ENCODE assay signal across 16 cellular contexts in the genomic region with DNA sequence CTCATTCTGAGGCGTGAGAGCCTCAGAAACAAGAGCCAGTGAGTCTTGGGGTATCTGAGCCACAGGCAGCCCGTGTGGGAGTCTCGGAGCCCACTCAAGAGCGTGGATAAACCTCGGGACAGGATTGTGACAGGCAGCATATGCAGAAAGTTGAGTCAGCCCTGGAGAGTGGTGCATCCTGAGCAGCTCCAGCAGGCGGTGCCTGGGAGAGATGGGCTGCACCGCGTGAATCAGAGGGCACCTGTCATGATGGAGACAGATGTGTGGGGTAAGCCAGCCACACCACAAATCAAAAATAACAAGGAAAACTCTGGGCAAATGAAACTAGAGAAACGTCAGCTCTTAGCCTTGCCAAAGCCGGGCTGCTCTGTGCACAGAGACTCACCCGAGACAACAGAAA. TPM values are rescaled to one million over a fixed set of nuclear protein-coding genes. Genes with fewer than 3 reads are reported as not detected.
DNase-seq lines count a peak whose midpoint lies in the region; ATAC-seq and TF ChIP-seq lines count a peak whose summit lies in the region.
"Had no signal": no experiment of that assay in that cellular context is flagged by ENCODE, and none has a peak within 500 bp of the region (broad histone marks: within the 10 kb centered on the region; RNA-seq: fewer than 3 reads in every experiment).

No MANE protein-coding gene starts in this region.

- CTCF ChIA-PET in activated CD8-positive, alpha-beta memory T cell treated with anti-CD3 and anti-CD28 coated beads, Interleukin-2, amount 10 ng/mL, durations not matched to agents 7 days and 5 days (lab: Charles Lee): no interaction called here

- no peak overlapping the region for H3K9ac ChIP-seq in H9 (ENCODE audit: extremely low read depth, insufficient read length, low read length)
- H3K9ac ChIP-seq: BLaER1 had no signal

- H3K56ac ChIP-seq in H9 (ENCODE audit: insufficient read length, low read depth, low read length): no peak overlapping the region

- H4K91ac ChIP-seq in H9 (ENCODE audit: insufficient read length, low read depth, low read length): no peak overlapping the region

- H3K4me1 ChIP-seq in H9 (ENCODE audit: insufficient read depth, low read length): no peaks in the 10 kb centered on the region

- H3K4me3 Mint-ChIP-seq in activated CD8-positive, alpha-beta memory T cell treated with anti-CD3 and anti-CD28 coated beads, Interleukin-2, amount 10 ng/mL, durations not matched to agents 7 days and 5 days: no peak overlapping the region
- H3K4me3 Mint-ChIP-seq in H9: no peak overlapping the region

- H3K23ac ChIP-seq in H9 (ENCODE audit: insufficient read length, low read depth, low read length): no peak overlapping the region

- H3K4ac ChIP-seq in H9 (ENCODE audit: low read depth, low read length): no peak overlapping the region

- no peaks in the 10 kb centered on the region for H3K79me2 ChIP-seq in H9 (ENCODE audit: insufficient read depth, low read length)

- H4K20me1 ChIP-seq in H9 (ENCODE audit: control insufficient read depth, insufficient read depth, insufficient read length): no peaks in the 10 kb centered on the region
- H4K20me1 ChIP-seq: BLaER1 had no signal

- no peaks in the 10 kb centered on the region for H3K9me3 ChIP-seq in H9 (ENCODE audit: control insufficient read depth, low read depth, low read length)
- H3K9me3 ChIP-seq: BLaER1, MG63 had no signal

- H2AFZ ChIP-seq in H9 (ENCODE audit: low read length): no peak overlapping the region

- H3K27ac ChIP-seq in H9 (ENCODE audit: insufficient read length, low read depth, low read length): no peak overlapping the region
- H3K27ac ChIP-seq: BLaER1, HL-60 had no signal

- H3K27ac Mint-ChIP-seq in activated CD8-positive, alpha-beta memory T cell treated with anti-CD3 and anti-CD28 coated beads, Interleukin-2, amount 10 ng/mL, durations not matched to agents 7 days and 5 days: no peak overlapping the region
- no peak overlapping the region for H3K27ac Mint-ChIP-seq in H9

- WGBS in H9 (ENCODE audit: extremely low coverage, insufficient read length, low lambda C conversion rate): no CpG with 5 or more reads among the region's 11 CpGs

- peaks cover 4% of the 10 kb centered on the region for H3K4me1 Mint-ChIP-seq in activated CD8-positive, alpha-beta memory T cell treated with anti-CD3 and anti-CD28 coated beads, Interleukin-2, amount 10 ng/mL, durations not matched to agents 7 days and 5 days
- peaks cover 19% of the 10 kb centered on the region in 2 experiments for H3K4me1 Mint-ChIP-seq in H9

- H2BK20ac ChIP-seq in H9 (ENCODE audit: low read depth, low read length, poor library complexity, severe bottlenecking): no peak overlapping the region

- H2BK15ac ChIP-seq in H9 (ENCODE audit: low read depth, low read length): no peak overlapping the region

- TF ChIP-seq CTCF in H9 (conservative IDR thresholded peaks at IDR 0.05) (no peak), omental fat pad (IDR thresholded peaks at IDR 0.05) (no peak)

- H2BK5ac ChIP-seq in H9 (ENCODE audit: insufficient read length, low read length): no peak overlapping the region

- H4K8ac ChIP-seq in H9 (replicated peaks; ENCODE audit: insufficient read length, low read depth, low read length): no peak overlapping the region

- H3K9me3 Mint-ChIP-seq in activated CD8-positive, alpha-beta memory T cell treated with anti-CD3 and anti-CD28 coated beads, Interleukin-2, amount 10 ng/mL, durations not matched to agents 7 days and 5 days (ENCODE audit: low read depth): no peaks in the 10 kb centered on the region
- no peaks in the 10 kb centered on the region; a peak in 1 of 5 replicates for H3K9me3 Mint-ChIP-seq in H9

- H3K4me2 ChIP-seq in H9 (ENCODE audit: insufficient read depth, insufficient read length, low read length): no peak overlapping the region
- H3K4me2 ChIP-seq: BLaER1 had no signal

- H4K5ac ChIP-seq in H9 (ENCODE audit: insufficient read length, low read depth, low read length): no peak overlapping the region

- no peak for ATAC-seq in activated CD8-positive, alpha-beta memory T cell treated with anti-CD3 and anti-CD28 coated beads, Interleukin-2, amount 10 ng/mL, durations not matched to agents 7 days and 5 days
- peak; percentile 94 for ATAC-seq in omental fat pad (ENCODE audit: low FRiP score)
- ATAC-seq in HG03565 (IDR thresholded peaks at IDR 0.05; ENCODE audit: unreplicated experiment): no peak

- no peaks in the 10 kb centered on the region for H3K36me3 Mint-ChIP-seq in activated CD8-positive, alpha-beta memory T cell treated with anti-CD3 and anti-CD28 coated beads, Interleukin-2, amount 10 ng/mL, durations not matched to agents 7 days and 5 days
- no peaks in the 10 kb centered on the region; a peak in 1 of 7 replicates for H3K36me3 Mint-ChIP-seq in H9 (ENCODE audit: insufficient read depth in 1 of 3, low read depth in 3 of 3)

- no peaks in the 10 kb centered on the region for H3K27me3 ChIP-seq in H9 (ENCODE audit: insufficient read depth, low read length)

- no peak overlapping the region for H3K18ac ChIP-seq in H9 (ENCODE audit: insufficient read length, low read depth, low read length)

- peaks cover 57% of the 10 kb centered on the region for H3K27me3 Mint-ChIP-seq in activated CD8-positive, alpha-beta memory T cell treated with anti-CD3 and anti-CD28 coated beads, Interleukin-2, amount 10 ng/mL, durations not matched to agents 7 days and 5 days
- peaks cover 82% of the 10 kb centered on the region for H3K27me3 Mint-ChIP-seq in H9 (ENCODE audit: low read depth)

- H3K14ac ChIP-seq in H9 (ENCODE audit: insufficient read depth, low read length): no peak overlapping the region

- no peak overlapping the region for H2BK120ac ChIP-seq in H9 (ENCODE audit: low read depth, low read length, poor library complexity, severe bottlenecking)

- no peaks in the 10 kb centered on the region for H3K23me2 ChIP-seq in H9 (ENCODE audit: insufficient read length, low read depth, low read length, poor library complexity, severe bottlenecking)

- H2BK12ac ChIP-seq in H9 (ENCODE audit: insufficient read length, low read depth, low read length): no peak overlapping the region

- DNase-seq in activated CD8-positive, alpha-beta memory T cell treated with anti-CD3 and anti-CD28 coated beads, Interleukin-2, amount 50 U/mL, for 48 hours: peak; percentile 48
- no peak for DNase-seq in activated CD8-positive, alpha-beta memory T cell treated with anti-CD3 and anti-CD28 coated beads, Interleukin-2, amount 10 ng/mL, durations not matched to agents 7 days and 5 days
- DNase-seq in H9 (peak; percentile 28), amniotic epithelial cell (ENCODE audit: low read depth) (peak; percentile 31), omental fat pad (ENCODE audit: low spot score) (no peak), UCSD-AML1 (lab: John Stamatoyannopoulos, UW; ENCODE audit: unreplicated experiment) (no peak), globus pallidus (ENCODE audit: low spot score) (no peak)
- DNase-seq: amniotic stem cell, OCI-M1 had no signal

- H2AK5ac ChIP-seq in H9 (ENCODE audit: insufficient read length, low read length): no peak overlapping the region

- H3K79me1 ChIP-seq in H9 (ENCODE audit: insufficient read depth, low read depth, low read length, poor library complexity, severe bottlenecking): no peaks in the 10 kb centered on the region

- no peak overlapping the region for H3T11ph ChIP-seq in H9 (ENCODE audit: low read length)

RNA-seq across cellular contexts. Expression of gene POP4, which starts 30.0 kb away (rescaled TPM):
- 100 to 1,000 TPM in 1 of 2 experiments, 10 to 100 TPM in 1; 96.6 to 106 TPM for total RNA-seq in activated CD8-positive, alpha-beta memory T cell treated with anti-CD3 and anti-CD28 coated beads, Interleukin-2, amount 10 ng/mL, durations not matched to agents 7 days and 5 days
- 51.4 and 53.6 TPM in 2 replicates for total RNA-seq in H9 (2021)
- 10 to 100 TPM; 52.9 to 62.4 (median 55.0) TPM for total RNA-seq in omental fat pad

RNA-seq across cellular contexts. Expression of gene VSTM2B, which starts 50.2 kb away (rescaled TPM):
- not detected for total RNA-seq in activated CD8-positive, alpha-beta memory T cell treated with anti-CD3 and anti-CD28 coated beads, Interleukin-2, amount 10 ng/mL, durations not matched to agents 7 days and 5 days
- 0.29 and 0.31 TPM in 2 replicates for total RNA-seq in H9 (2021)
- not detected for total RNA-seq in omental fat pad
- total RNA-seq: esophagus mucosa, lung microvascular endothelial cell, posterior vena cava had no signal

Comparison
In these comparisons a context has a peak if more than half of its experiments do, and no peak if none do; other contexts are left out.
1. DNase-seq: peak in activated CD8-positive, alpha-beta memory T cell treated with anti-CD3 and anti-CD28 coated beads, Interleukin-2, amount 50 U/mL, for 48 hours (single experiment), H9 (single experiment) and amniotic epithelial cell (single experiment); none in activated CD8-positive, alpha-beta memory T cell treated with anti-CD3 and anti-CD28 coated beads, Interleukin-2, amount 10 ng/mL, durations not matched to agents 7 days and 5 days (single experiment), omental fat pad (single experiment), UCSD-AML1 (single experiment) and globus pallidus (single experiment).